In genomic region chr13:52850396-52851152, GRCh38 we compare ENCODE assay signal across 8 cellular contexts. TPM values are rescaled to one million over a fixed set of nuclear protein-coding genes. Genes with fewer than 3 reads are reported as not detected.
DNase-seq lines count a peak whose midpoint lies in the region; ATAC-seq and TF ChIP-seq lines count a peak whose summit lies in the region.

No MANE protein-coding gene starts in this region.

- H3K9me2 ChIP-seq in OCI-LY7 (ENCODE audit: insufficient read depth, low read length): no peaks in the 10 kb centered on the region

- H3K79me2 ChIP-seq in OCI-LY7 (ENCODE audit: insufficient read depth, low read depth, low read length): no peaks in the 10 kb centered on the region

- H3K9me3 ChIP-seq in OCI-LY7 (ENCODE audit: low read length): no peaks in the 10 kb centered on the region
- peaks cover 5% of the 10 kb centered on the region for H3K9me3 ChIP-seq in iPS-18c (ENCODE audit: control insufficient read depth, insufficient read depth, low read length)

- intact Hi-C loops in OCI-LY7 (cut with micrococcal nuclease; ENCODE audit: unreplicated experiment) (no loop called here), sciatic nerve (cut with DNase I) (no loop called here)

- H3K27ac ChIP-seq in OCI-LY7 (ENCODE audit: low read depth, low read length, poor library complexity, severe bottlenecking): no peak overlapping the region

- no peak overlapping the region for H3K4me2 ChIP-seq in OCI-LY7 (ENCODE audit: low read length)

- no TSS peak for BruUV-seq in OCI-LY7 (replicated peaks; lab: Mats Ljungman, UMichigan)

- H3K4me3 ChIP-seq in OCI-LY7 (ENCODE audit: low read depth, low read length, poor library complexity, severe bottlenecking) (no peak overlapping the region), iPS-18c (ENCODE audit: insufficient read depth, low read depth, low read length) (peak overlapping the region; percentile 77)

- H2AFZ ChIP-seq in OCI-LY7 (ENCODE audit: low read length): no peak overlapping the region

- DNase-seq in COR-L47 (lab: John Stamatoyannopoulos, UW) (peak; percentile 60), OCI-LY7 (ENCODE audit: low spot score) (no peak), T47D (ENCODE audit: low read depth in 1 of 2, low spot score in 1 of 2) (peak; percentile 74 to 89), sciatic nerve (ENCODE audit: low spot score) (peak; percentile 88), cerebellar nuclear complex (lab: John Stamatoyannopoulos, UW) (no peak)

- no peaks in the 10 kb centered on the region for H4K20me1 ChIP-seq in OCI-LY7 (ENCODE audit: insufficient read depth, low read length)

- in situ Hi-C loops in T47D (cut with HindIII; ENCODE audit: low pct_unique_long_range_greater_than_20kb, low sequenced_read_pairs): no loop called here

- H3K36me3 ChIP-seq in OCI-LY7 (ENCODE audit: insufficient read depth, low read length): no peaks in the 10 kb centered on the region

- CTCF ChIA-PET in OCI-LY7 (lab: Charles Lee; ENCODE audit: unreplicated experiment): no interaction called here

- H3K4me1 ChIP-seq in OCI-LY7 (ENCODE audit: insufficient read depth, low read length, poor library complexity, severe bottlenecking): no peaks in the 10 kb centered on the region

- POLR2A ChIA-PET in OCI-LY7 (lab: Charles Lee): no interaction called here

- TF ChIP-seq CTCF in OCI-LY7 (conservative IDR thresholded peaks at IDR 0.05; ENCODE audit: low read length): peak; percentile 52

- ATAC-seq in GM19351 (IDR thresholded peaks at IDR 0.05; ENCODE audit: unreplicated experiment) (peak; percentile 60), HG03571 (IDR thresholded peaks at IDR 0.05; ENCODE audit: unreplicated experiment) (peak; percentile 42), sciatic nerve (peak; percentile 93)

RNA-seq across cellular contexts. Expression of gene PCDH8, which starts 2.1 kb away (rescaled TPM):
- total RNA-seq in OCI-LY7 (2014; rRNA removed; shearing (Covaris generic)): not detected in 2 replicates
- total RNA-seq in OCI-LY7 (2022): not detected in 2 replicates
- total RNA-seq in sciatic nerve: 1.9 TPM

Comparison
In these comparisons a context has a peak if more than half of its experiments do, and no peak if none do; other contexts are left out.
1. DNase-seq: peak in COR-L47 (single experiment), T47D (2 of 2) and sciatic nerve (single experiment); none in OCI-LY7 (single experiment) and cerebellar nuclear complex (0 of 2).
2. ATAC-seq: peak in every context shown above with its lines; median percentile 93 in sciatic nerve; 60 in GM19351; 42 in HG03571.